ENCODE assay signal across 1 cellular context in genomic region chr11:57647368-57647767, GRCh38.
TF ChIP-seq lines count a peak whose summit lies in the region.

No MANE protein-coding gene starts in this region.

TF ChIP-seq in GM23338, 12 proteins besides CTCF, POLR2A, EP300 and RAD21 (continued from another document):
- TF ChIP-seq ZNF462 (CRISPR knock-in tag; IDR thresholded peaks at IDR 0.05) (no peak), STAT1 (IDR thresholded peaks at IDR 0.05; ENCODE audit: unreplicated experiment) (no peak)
TF ChIP-seq in GM23338: peak in this region for 1.
